Comparison of ENCODE assay signal across 30 cellular contexts in the genomic region with DNA sequence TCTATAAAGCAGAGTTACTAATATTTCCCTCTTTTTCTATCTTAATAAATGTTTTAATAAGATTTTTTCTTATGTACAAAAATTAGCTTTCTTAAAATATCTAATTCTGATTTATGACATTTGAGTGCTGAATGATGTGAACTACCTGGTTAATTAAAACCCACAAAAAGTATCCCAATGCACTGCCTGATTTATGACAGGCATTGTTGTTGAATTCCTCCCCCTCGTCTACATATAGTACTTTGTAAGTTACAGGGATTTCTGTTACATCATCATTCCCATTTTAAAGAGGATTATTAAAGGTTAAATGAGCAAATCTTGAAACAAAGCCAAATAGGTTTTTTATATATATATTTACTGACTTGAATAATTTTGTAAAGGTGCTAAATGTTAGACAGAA.
"Had no signal": no experiment of that assay in that cellular context is flagged by ENCODE, and none has a peak within 500 bp of the region (broad histone marks: within the 10 kb centered on the region; RNA-seq: fewer than 3 reads in every experiment).

No MANE protein-coding gene starts in this region.

- H3K4me2 ChIP-seq: neural progenitor cell had no signal

- H3K4me1 Mint-ChIP-seq: nephron progenitor cell had no signal

- H3K27ac ChIP-seq: left ventricle myocardium inferior, neural progenitor cell, neutrophil, parathyroid adenoma, skin epidermis, stomach, testis, thyroid gland, transverse colon, upper lobe of left lung, vagina had no signal

- H3K36me3 ChIP-seq: left ventricle myocardium inferior, neural progenitor cell, stomach, thyroid gland, transverse colon, upper lobe of left lung, vagina had no signal

- FAIRE-seq: islet of Langerhans, kidney had no signal

- H3K9me3 ChIP-seq: left ventricle myocardium inferior, neutrophil, stomach, testis, thyroid gland, transverse colon, upper lobe of left lung, vagina had no signal

- H3K4me3 ChIP-seq: left ventricle myocardium inferior, lung, neural progenitor cell, skin epidermis, stomach, testis, thyroid gland, transverse colon, upper lobe of left lung, vagina had no signal

- H3K27ac Mint-ChIP-seq: natural killer cell; nephron progenitor cell; neural progenitor cell; stimulated activated naive B cell treated with anti-CD40 and anti-IgM and Interleukin-4, amounts not matched to agents 10 μg/mL and 1 μg/mL and 100 μg/mL, for 72 hours had no signal

- ATAC-seq: left colon; natural killer cell; right cardiac atrium; sciatic nerve; stimulated activated naive B cell treated with anti-CD40 and anti-IgM and Interleukin-4, amounts not matched to agents 10 μg/mL and 1 μg/mL and 100 μg/mL, for 72 hours; stimulated activated naive CD8-positive, alpha-beta T cell treated with anti-CD3 and anti-CD28 coated beads, Interleukin-15, Interleukin-2, amounts not matched to agents 100 U/mL and 50 U/mL, for 24 hours had no signal

- H3K9me3 Mint-ChIP-seq: immature natural killer cell, naive B cell, natural killer cell, nephron progenitor cell, neural progenitor cell had no signal

- H3K9ac ChIP-seq: neural progenitor cell, parathyroid adenoma had no signal

- DNase-seq: hypothalamus; immature natural killer cell; kidney; left colon; left ventricle myocardium inferior; mesenchymal stem cell; naive B cell; natural killer cell; nephron progenitor cell; occipital lobe; right cardiac atrium; stimulated activated CD4-positive, alpha-beta T cell treated with anti-CD3 and anti-CD28 coated beads, Interleukin-12 subunit alpha, Interleukin-12 subunit beta, amount 100 ng/mL, for 4 hours; stimulated activated CD4-positive, alpha-beta T cell treated with anti-CD3 and anti-CD28 coated beads, Interleukin-15, amount 100 ng/mL, for 24 hours; stimulated activated CD4-positive, alpha-beta T cell treated with anti-CD3 and anti-CD28 coated beads, Interleukin-2, amount 100 ng/mL, for 24 hours; stimulated activated CD4-positive, alpha-beta T cell treated with anti-CD3 and anti-CD28 coated beads, Interleukin-4, amount 100 ng/mL, for 1 hour; stimulated activated naive B cell treated with anti-CD40 and anti-IgM and Interleukin-4, amounts not matched to agents 10 μg/mL and 1 μg/mL and 100 μg/mL, for 72 hours; stimulated activated naive CD8-positive, alpha-beta T cell treated with anti-CD3 and anti-CD28 coated beads, Interleukin-15, Interleukin-2, amounts not matched to agents 100 U/mL and 50 U/mL, for 24 hours; stomach; testis; thyroid gland; transverse colon; upper lobe of left lung had no signal

- H3K4me3 Mint-ChIP-seq: immature natural killer cell; naive B cell; natural killer cell; nephron progenitor cell; neural progenitor cell; stimulated activated naive B cell treated with anti-CD40 and anti-IgM and Interleukin-4, amounts not matched to agents 10 μg/mL and 1 μg/mL and 100 μg/mL, for 72 hours had no signal

- H3K27me3 ChIP-seq: neural progenitor cell, neutrophil, stomach, testis, thyroid gland, transverse colon, upper lobe of left lung, vagina had no signal

- H2AFZ ChIP-seq: neural progenitor cell, parathyroid adenoma had no signal

- H3K4me1 ChIP-seq: neural progenitor cell, parathyroid adenoma, testis had no signal

- H3K36me3 Mint-ChIP-seq: immature natural killer cell, naive B cell, natural killer cell had no signal

- H3K27me3 Mint-ChIP-seq: naive B cell; stimulated activated naive B cell treated with anti-CD40 and anti-IgM and Interleukin-4, amounts not matched to agents 10 μg/mL and 1 μg/mL and 100 μg/mL, for 72 hours had no signal
